14 cellular contexts compared by ENCODE assay signal in the genomic region with DNA sequence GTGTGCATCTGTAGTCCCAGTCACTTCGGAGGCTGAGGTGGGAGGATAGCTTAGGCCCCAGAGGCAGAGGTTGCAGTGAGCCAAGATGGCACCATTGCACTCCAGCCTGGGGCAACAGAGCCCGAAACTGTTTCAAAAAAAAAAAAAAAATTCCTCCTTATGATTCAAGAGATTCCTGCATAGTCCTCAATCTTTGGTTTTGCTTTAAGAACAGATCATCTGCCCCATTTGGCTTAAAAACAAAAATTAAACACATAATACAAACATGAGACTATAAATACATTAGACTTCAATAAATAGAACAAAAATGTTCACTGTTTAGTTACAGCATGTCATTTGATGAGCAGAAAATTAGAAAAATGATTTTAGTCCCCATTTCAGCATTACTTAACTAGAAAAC.
DNase-seq lines count a peak whose midpoint lies in the region; ATAC-seq and TF ChIP-seq lines count a peak whose summit lies in the region.
"Had no signal": no experiment of that assay in that cellular context is flagged by ENCODE, and none has a peak within 500 bp of the region (broad histone marks: within the 10 kb centered on the region; RNA-seq: fewer than 3 reads in every experiment).

No MANE protein-coding gene starts in this region.

- no peaks in the 10 kb centered on the region for H3K27me3 ChIP-seq in ascending aorta
- H3K27me3 ChIP-seq in right lobe of liver: no peaks in the 10 kb centered on the region
- H3K27me3 ChIP-seq in tibial artery: no peaks in the 10 kb centered on the region
- no peaks in the 10 kb centered on the region for H3K27me3 ChIP-seq in MG63

- H3K9me3 Mint-ChIP-seq in activated naive CD4-positive, alpha-beta T cell treated with anti-CD3 and anti-CD28 coated beads, Interleukin-2, amount 50 U/mL, for 72 hours: no peaks in the 10 kb centered on the region
- H3K9me3 Mint-ChIP-seq: CD4-positive, alpha-beta T cell had no signal

- DNase-seq in EH (ENCODE audit: low read depth) (peak; percentile 54), ascending aorta (ENCODE audit: low spot score in 2 of 2) (no peak), right lobe of liver (no peak), tibial artery (no peak), ureter (ENCODE audit: low spot score) (no peak), inferior parietal cortex (ENCODE audit: extremely low spot score) (no peak), MG63 (no peak)
- DNase-seq in activated naive CD4-positive, alpha-beta T cell treated with anti-CD3 and anti-CD28 coated beads, Interleukin-2, amount 50 U/mL, for 72 hours (ENCODE audit: low spot score in 2 of 2): no peak
- DNase-seq: CD4-positive, alpha-beta T cell; MM.1S; NCI-H1105 treated with DMSO at 0.1 percent for 48 hours; NCI-H187; NCI-H774 had no signal

- no peak overlapping the region for H3K4me3 ChIP-seq in ascending aorta
- no peak overlapping the region for H3K4me3 ChIP-seq in right lobe of liver
- H3K4me3 ChIP-seq in tibial artery: no peak overlapping the region
- no peak overlapping the region for H3K4me3 ChIP-seq in MG63

- 73% methylated on average over 2 of the region's 2 CpGs for WGBS in right lobe of liver (ENCODE audit: insufficient coverage, low coverage, low lambda C conversion rate, missing lambda C conversion rate)

- peaks cover 0 to 17% of the 10 kb centered on the region in 2 donors for H3K36me3 ChIP-seq in ascending aorta
- H3K36me3 ChIP-seq in right lobe of liver: no peaks in the 10 kb centered on the region
- H3K36me3 ChIP-seq in tibial artery: peaks cover 0 to 26% (median 17%) of the 10 kb centered on the region in 3 donors
- peaks cover 63% of the 10 kb centered on the region for H3K36me3 ChIP-seq in MG63

- H3K4me1 ChIP-seq in ascending aorta (peaks cover 0 to 45% of the 10 kb centered on the region in 2 donors), right lobe of liver (peaks cover 0 to 35% (median 17%) of the 10 kb centered on the region in 4 donors), tibial artery (peaks cover 5 to 62% (median 41%) of the 10 kb centered on the region in 4 donors)

- TF ChIP-seq POLR2A in right lobe of liver (IDR thresholded peaks at IDR 0.05): no peak

- no peak for ATAC-seq in right lobe of liver
- no peak for ATAC-seq in activated naive CD4-positive, alpha-beta T cell treated with anti-CD3 and anti-CD28 coated beads, Interleukin-2, amount 50 U/mL, for 72 hours

- H3K36me3 Mint-ChIP-seq in activated naive CD4-positive, alpha-beta T cell treated with anti-CD3 and anti-CD28 coated beads, Interleukin-2, amount 50 U/mL, for 72 hours: no peaks in the 10 kb centered on the region

- TF ChIP-seq CTCF in ascending aorta (IDR thresholded peaks at IDR 0.05): no peak
- no peak for TF ChIP-seq CTCF in right lobe of liver (IDR thresholded peaks at IDR 0.05)
- TF ChIP-seq CTCF in tibial artery (IDR thresholded peaks at IDR 0.05): no peak

- H3K27ac ChIP-seq in ascending aorta: peak overlapping the region; percentile 67 to 76
- H3K27ac ChIP-seq in right lobe of liver: peak overlapping the region; percentile 53 to 89 (median 68)
- peak overlapping the region; percentile 50 to 77 for H3K27ac ChIP-seq in tibial artery
- H3K27ac ChIP-seq: KMS-11 had no signal

- no peak overlapping the region for H3K27ac Mint-ChIP-seq in activated naive CD4-positive, alpha-beta T cell treated with anti-CD3 and anti-CD28 coated beads, Interleukin-2, amount 50 U/mL, for 72 hours
- H3K27ac Mint-ChIP-seq: CD4-positive, alpha-beta T cell had no signal

- intact Hi-C loops in ascending aorta (cut with DNase I): loop anchor here (5.0 to 10.0 kb wide), 2 partner anchors 375 to 493 kb away; partner anchors contain the start of gene PPP1R12A
- intact Hi-C loops in right lobe of liver (cut with DNase I): loop anchor here in 1 of 2 donors (5.0 to 10.0 kb wide), 2 partner anchors 133 to 185 kb away; partner anchors contain the start of gene PAWR
- intact Hi-C loops in tibial artery (cut with DNase I; ENCODE audit: low total_unique reads): loop anchor here (5.0 kb wide), 1 partner anchor 178 kb away; no protein-coding TSS in a partner anchor

- H3K9me3 ChIP-seq in ascending aorta (peaks cover 0 to 4% of the 10 kb centered on the region in 2 donors), right lobe of liver (peaks cover 0 to 3% (median 0%) of the 10 kb centered on the region in 4 donors), tibial artery (peaks cover 0 to 7% (median 6%) of the 10 kb centered on the region in 3 donors), MG63 (peaks cover 8% of the 10 kb centered on the region)
